10 cellular contexts compared by ENCODE assay signal in genomic region chr12:14756331-14757143, GRCh38. TPM values are rescaled to one million over a fixed set of nuclear protein-coding genes. Genes with fewer than 3 reads are reported as not detected.
DNase-seq lines count a peak whose midpoint lies in the region; ATAC-seq and TF ChIP-seq lines count a peak whose summit lies in the region.
"Had no signal": no experiment of that assay in that cellular context is flagged by ENCODE, and none has a peak within 500 bp of the region (broad histone marks: within the 10 kb centered on the region; RNA-seq: fewer than 3 reads in every experiment).

No MANE protein-coding gene starts in this region.

- no peak overlapping the region for H3K56ac ChIP-seq in IMR-90 (ENCODE audit: extremely low read depth, insufficient read depth, low read length)

- H3K4me2 ChIP-seq in IMR-90 (ENCODE audit: low read depth, low read length), result peak overlapping the region; percentile 57

- POLR2A ChIA-PET in Caco-2 (lab: Charles Lee) (no interaction called here), IMR-90 (lab: Charles Lee; ENCODE audit: unreplicated experiment) (interaction anchor here (0.5 kb wide), 1 partner anchor 227 kb away, joined by 9 read pairs; no protein-coding TSS in a partner anchor)

- H3K79me1 ChIP-seq in IMR-90 (ENCODE audit: low read depth in 1 of 2, low read length in 2 of 2), result no peaks in the 10 kb centered on the region

- H3K23ac ChIP-seq in IMR-90 (ENCODE audit: low read depth, low read length), result no peak overlapping the region

- no peak for TF ChIP-seq EP300 in esophagus muscularis mucosa (IDR thresholded peaks at IDR 0.05)

- no peak overlapping the region for H3K4me3 ChIP-seq in Caco-2 (ENCODE audit: low read depth, low read length)
- H3K4me3 ChIP-seq in IMR-90 (ENCODE audit: insufficient read depth, low read depth, low read length), result no peak overlapping the region
- H3K4me3 ChIP-seq in mucosa of descending colon, result no peak overlapping the region
- H3K4me3 ChIP-seq in esophagus muscularis mucosa, result no peak overlapping the region
- no peak overlapping the region for H3K4me3 ChIP-seq in tibial artery
- H3K4me3 ChIP-seq: gastrocnemius medialis had no signal

- H2AFZ ChIP-seq in IMR-90 (replicated peaks; ENCODE audit: low read length, poor library complexity), result peak overlapping the region; percentile 67

- H2BK15ac ChIP-seq in IMR-90 (ENCODE audit: low read depth, low read length), result no peak overlapping the region

- no peak overlapping the region for H3K9ac ChIP-seq in IMR-90 (ENCODE audit: low read depth, low read length)

- H3K4me1 Mint-ChIP-seq in Caco-2 (ENCODE audit: low read depth, unreplicated experiment), result no peaks in the 10 kb centered on the region
- peaks cover 9% of the 10 kb centered on the region for H3K4me1 Mint-ChIP-seq in chondrocyte (ENCODE audit: low read depth)

- H4K5ac ChIP-seq in IMR-90 (ENCODE audit: low read depth, low read length), result no peak overlapping the region

- no peak overlapping the region for H2BK20ac ChIP-seq in IMR-90 (ENCODE audit: low read depth, low read length)

- TF ChIP-seq POLR2A in IMR-90 (IDR thresholded peaks at IDR 0.05; ENCODE audit: low read depth, low read length) (no peak), esophagus muscularis mucosa (IDR thresholded peaks at IDR 0.05; ENCODE audit: low read depth) (no peak)

- WGBS in IMR-90 (ENCODE audit: extremely low coverage in 2 of 2, insufficient read length in 1 of 2), 2 experiments, result 20% methylated on average over 1 of the region's 17 CpGs; no CpG with 5 or more reads in 1 of the 2 experiments
- 53% methylated on average over 17 of the region's 17 CpGs for WGBS in esophagus muscularis mucosa

- no peaks in the 10 kb centered on the region for H3K9me1 ChIP-seq in IMR-90 (ENCODE audit: insufficient read depth, low read length)

- no peak for TF ChIP-seq RAD21 in IMR-90 (IDR thresholded peaks at IDR 0.05; ENCODE audit: low read length)

- in situ Hi-C loops in IMR-90 (cut with MboI; ENCODE audit: low sequenced_read_pairs), result no loop called here

- H2AK5ac ChIP-seq in IMR-90 (ENCODE audit: low read depth, low read length), result no peak overlapping the region

- H4K8ac ChIP-seq in IMR-90 (ENCODE audit: low read depth in 2 of 2, low read length in 2 of 2), result no peak overlapping the region

- H3K27ac Mint-ChIP-seq in Caco-2 (ENCODE audit: unreplicated experiment), result no peak overlapping the region
- no peak overlapping the region for H3K27ac Mint-ChIP-seq in chondrocyte (ENCODE audit: unreplicated experiment)

- H3K9me3 Mint-ChIP-seq in Caco-2 (ENCODE audit: unreplicated experiment) (peaks cover 29% of the 10 kb centered on the region), chondrocyte (ENCODE audit: low read depth) (peaks cover 9% of the 10 kb centered on the region)

- intact Hi-C loops in Caco-2 (cut with micrococcal nuclease; ENCODE audit: unreplicated experiment), result no loop called here
- intact Hi-C loops in IMR-90 (cut with micrococcal nuclease), result no loop called here
- intact Hi-C loops in mucosa of descending colon (cut with DNase I, micrococcal nuclease), result no loop called here
- intact Hi-C loops in esophagus muscularis mucosa (cut with DNase I), result no loop called here
- intact Hi-C loops in tibial artery (cut with DNase I; ENCODE audit: low total_unique reads), result no loop called here

- H3K27ac ChIP-seq in IMR-90 (ENCODE audit: insufficient read depth, low read length) (no peak overlapping the region), esophagus muscularis mucosa (replicated peaks in 1 of 4) (no peak overlapping the region), tibial artery (no peak overlapping the region)
- H3K27ac ChIP-seq: gastrocnemius medialis had no signal

- H3K27me3 ChIP-seq in Caco-2 (replicated peaks; ENCODE audit: control insufficient read depth, insufficient read depth, low read length) (no peaks in the 10 kb centered on the region), IMR-90 (ENCODE audit: control insufficient read depth, insufficient read depth, low read length) (no peaks in the 10 kb centered on the region), esophagus muscularis mucosa (no peaks in the 10 kb centered on the region), tibial artery (no peaks in the 10 kb centered on the region)
- H3K27me3 ChIP-seq: gastrocnemius medialis had no signal

- H3K4me1 ChIP-seq in Caco-2 (0 out of 2 replicates have a peak, but pooled peaks cover 3% of the 10 kb centered on the region), IMR-90 (ENCODE audit: control insufficient read depth, insufficient read depth, low read length) (no peaks in the 10 kb centered on the region), mucosa of descending colon (ENCODE audit: low read depth) (no peaks in the 10 kb centered on the region), esophagus muscularis mucosa (peaks cover 0 to 7% (median 3%) of the 10 kb centered on the region in 4 donors), tibial artery (no peaks in the 10 kb centered on the region)
- H3K4me1 ChIP-seq: gastrocnemius medialis had no signal

- H3K4ac ChIP-seq in IMR-90 (ENCODE audit: low read depth, low read length), result no peak overlapping the region

- H2AK9ac ChIP-seq in IMR-90 (replicated peaks; ENCODE audit: low read depth, low read length, poor library complexity), result no peak overlapping the region

- no peak for ATAC-seq in IMR-90 (ENCODE audit: low read depth)
- ATAC-seq in mucosa of descending colon, result peak; percentile 66
- ATAC-seq in HG02763 (IDR thresholded peaks at IDR 0.05; ENCODE audit: unreplicated experiment), result no peak
- ATAC-seq: gastrocnemius medialis had no signal

- H3K18ac ChIP-seq in IMR-90 (ENCODE audit: low read depth, low read length), result no peak overlapping the region

- H3K36me3 Mint-ChIP-seq in Caco-2 (ENCODE audit: insufficient read depth, unreplicated experiment), result peaks cover 8% of the 10 kb centered on the region
- H3K36me3 Mint-ChIP-seq in chondrocyte (ENCODE audit: low read depth), result peaks cover 3% of the 10 kb centered on the region

- dilution Hi-C loops in IMR-90 (cut with HindIII; ENCODE audit: low sequenced_read_pairs, unreplicated experiment), result no loop called here

- BruUV-seq in Caco-2 (replicated peaks; lab: Mats Ljungman, UMichigan), result no TSS peak
- BruUV-seq in IMR-90 (replicated peaks; lab: Mats Ljungman, UMichigan), result no TSS peak

- H3K36me3 ChIP-seq in Caco-2 (ENCODE audit: control insufficient read depth, insufficient read depth, low read length) (no peaks in the 10 kb centered on the region), IMR-90 (ENCODE audit: control insufficient read depth, insufficient read depth, low read length) (no peaks in the 10 kb centered on the region), mucosa of descending colon (ENCODE audit: low read depth) (no peaks in the 10 kb centered on the region), esophagus muscularis mucosa (peaks cover 0 to under 1% (median 0%) of the 10 kb centered on the region in 4 donors), tibial artery (peaks cover 0 to 13% (median 4%) of the 10 kb centered on the region in 3 donors)

- no peak overlapping the region for H2BK5ac ChIP-seq in IMR-90 (ENCODE audit: low read depth, low read length, poor library complexity, severe bottlenecking)

- TF ChIP-seq CTCF in Caco-2 (IDR thresholded peaks at IDR 0.05; ENCODE audit: insufficient read depth in 1 of 2, low read depth in 1 of 2, low read length in 1 of 2, severe bottlenecking in 1 of 2, unreplicated experiment in 1 of 2) (peak; percentile 53 to 69), IMR-90 (conservative IDR thresholded peaks at IDR 0.05; ENCODE audit: low read depth, low read length) (0 out of 2 replicates have a peak, but pooled peaks have one; percentile 14), chondrocyte (IDR thresholded peaks at IDR 0.05) (peak; percentile 76), mucosa of descending colon (IDR thresholded peaks at IDR 0.05) (no peak), esophagus muscularis mucosa (IDR thresholded peaks at IDR 0.05) (peak in 1 of 3 experiments; percentile 35), tibial artery (IDR thresholded peaks at IDR 0.05) (no peak)

- H3K4me3 Mint-ChIP-seq in Caco-2 (ENCODE audit: unreplicated experiment), result no peak overlapping the region
- H3K4me3 Mint-ChIP-seq in chondrocyte (ENCODE audit: unreplicated experiment), result no peak overlapping the region

- no peaks in the 10 kb centered on the region for H3K27me3 Mint-ChIP-seq in Caco-2 (ENCODE audit: insufficient read depth, unreplicated experiment)
- no peaks in the 10 kb centered on the region for H3K27me3 Mint-ChIP-seq in chondrocyte (ENCODE audit: low read depth)

- CTCF ChIA-PET in Caco-2 (lab: Charles Lee) (interaction anchor here (0.9 to 1.8 kb wide), 2 partner anchors 14 to 22 kb away, joined by 3 to 8 read pairs; a partner anchor contains a TSS), IMR-90 (lab: Yijun Ruan, JAX) (no interaction called here)

- H3K9me3 ChIP-seq in Caco-2 (0 out of 2 replicates have a peak, but pooled peaks cover 5% of the 10 kb centered on the region), IMR-90 (ENCODE audit: control insufficient read depth, insufficient read depth, low read length) (no peaks in the 10 kb centered on the region), mucosa of descending colon (no peaks in the 10 kb centered on the region), esophagus muscularis mucosa (no peaks in the 10 kb centered on the region), tibial artery (peaks cover 0 to 8% (median 4%) of the 10 kb centered on the region in 3 donors)
- H3K9me3 ChIP-seq: gastrocnemius medialis had no signal

- H2BK120ac ChIP-seq in IMR-90 (ENCODE audit: low read depth, low read length), result no peak overlapping the region

- no peaks in the 10 kb centered on the region for H4K20me1 ChIP-seq in IMR-90 (ENCODE audit: insufficient read depth, low read length)

- no peak overlapping the region for H4K91ac ChIP-seq in IMR-90 (ENCODE audit: insufficient read depth, low read depth, low read length)

- H3K14ac ChIP-seq in IMR-90 (replicated peaks; ENCODE audit: low read depth, low read length), result no peak overlapping the region

- DNase-seq in Caco-2 (peak; percentile 51 to 72), IMR-90 (no peak), chondrocyte (ENCODE audit: low spot score) (no peak), mucosa of descending colon (peak in 2 of 3 donors; percentile 42 to 44), esophagus muscularis mucosa (ENCODE audit: extremely low spot score) (no peak), tibial artery (no peak)
- DNase-seq in stimulated activated CD8-positive, alpha-beta memory T cell treated with anti-CD3 and anti-CD28 coated beads, Interleukin-4, amount 100 ng/mL, for 48 hours, result no peak
- DNase-seq: gastrocnemius medialis had no signal

RNA-seq across cellular contexts. Expression of gene WBP11, which starts 46.7 kb away (rescaled TPM):
- total RNA-seq in Caco-2 (2022) (159 and 184 TPM in 2 replicates), IMR-90 (2012; rRNA removed) (2.5 and 3.9 TPM in 2 replicates), chondrocyte (46.2 to 55.5 TPM (median 51.1 TPM) in 3 replicates), mucosa of descending colon (10 to 100 TPM; 38.4 to 53.7 (median 48.3) TPM), esophagus muscularis mucosa (10 to 100 TPM; 18.2 to 25.7 (median 19.1) TPM)
- 18.1 and 18.3 TPM in 2 replicates for polyA plus RNA-seq in IMR-90 (2012; rRNA removed)
- 5.3 and 7.4 TPM in 2 replicates for polyA plus RNA-seq in IMR-90 (2012; cell fraction: cytosol; rRNA removed)
- 9.1 and 17.6 TPM in 2 replicates for polyA plus RNA-seq in IMR-90 (2012; cell fraction: nucleus; rRNA removed; ENCODE audit: low replicate concordance)

RNA-seq across cellular contexts. Expression of gene C12orf60, which starts 46.9 kb away (rescaled TPM):
- 1.8 and 2.8 TPM in 2 replicates for total RNA-seq in Caco-2 (2022)
- 1.1 TPM in 2 replicates for total RNA-seq in IMR-90 (2012; rRNA removed)
- polyA plus RNA-seq in IMR-90 (2012; rRNA removed), result 0.57 and 1.1 TPM in 2 replicates
- 0.29 and 0.74 TPM in 2 replicates for polyA plus RNA-seq in IMR-90 (2012; cell fraction: cytosol; rRNA removed)
- polyA plus RNA-seq in IMR-90 (2012; cell fraction: nucleus; rRNA removed; ENCODE audit: low replicate concordance), result 0.62 and 1.1 TPM in 2 replicates
- total RNA-seq in chondrocyte, result 0.82 to 1.0 TPM (median 0.92 TPM) in 3 replicates
- total RNA-seq in mucosa of descending colon, result under 1 TPM; 0.44 to 0.96 (median 0.46) TPM
- total RNA-seq in esophagus muscularis mucosa, result 1 to 10 TPM in 2 of 4 donors, under 1 TPM in 2; 0.66 to 2.1 (median 1.1) TPM

RNA-seq across cellular contexts. Expression of gene SMCO3, which starts 57.4 kb away (rescaled TPM):
- total RNA-seq in Caco-2 (2022) (not detected in 2 replicates), IMR-90 (2012; rRNA removed) (under 0.01 TPM in 2 replicates), chondrocyte (0.15 to 0.17 TPM in 2 of 3 replicates, not detected in the other), mucosa of descending colon (not detected), esophagus muscularis mucosa (under 1 TPM in 1 of 4 donors, not detected in 3; 0.23 TPM)
- 0.07 TPM in 1 of 2 replicates, not detected in the other for polyA plus RNA-seq in IMR-90 (2012; rRNA removed)
- polyA plus RNA-seq in IMR-90 (2012; cell fraction: cytosol; rRNA removed), result not detected in 2 replicates
- not detected in 2 replicates for polyA plus RNA-seq in IMR-90 (2012; cell fraction: nucleus; rRNA removed; ENCODE audit: low replicate concordance)
- total RNA-seq: H4 had no signal

Comparison
In these comparisons a context has a peak if more than half of its experiments do, and no peak if none do; other contexts are left out.
1. DNase-seq: peak in Caco-2 (2 of 2) and mucosa of descending colon (2 of 3); none in IMR-90 (single experiment), chondrocyte (single experiment), stimulated activated CD8-positive, alpha-beta memory T cell treated with anti-CD3 and anti-CD28 coated beads, Interleukin-4, amount 100 ng/mL, for 48 hours (single experiment), esophagus muscularis mucosa (single experiment) and tibial artery (0 of 2).
2. CTCF ChIP-seq: peak in Caco-2 (2 of 2), IMR-90 (single experiment) and chondrocyte (single experiment); none in mucosa of descending colon (single experiment) and tibial artery (0 of 2).